Comparison of ENCODE assay signal across 13 cellular contexts in genomic region chr1:26045712-26046312, GRCh38. TPM values are rescaled to one million over a fixed set of nuclear protein-coding genes. Genes with fewer than 3 reads are reported as not detected.
DNase-seq lines count a peak whose midpoint lies in the region; ATAC-seq and TF ChIP-seq lines count a peak whose summit lies in the region.
"Had no signal": no experiment of that assay in that cellular context is flagged by ENCODE, and none has a peak within 500 bp of the region (broad histone marks: within the 10 kb centered on the region; RNA-seq: fewer than 3 reads in every experiment).

Gene SLC30A2, minus strand, starts transcription at chr1:26046118. Its CDS starts 222 bp downstream, at chr1:26045896.

- no peak for ATAC-seq in activated naive CD8-positive, alpha-beta T cell treated with anti-CD3 and anti-CD28 coated beads, Interleukin-2, amount 50 U/mL, for 24 hours
- ATAC-seq in upper lobe of right lung, result peak; percentile 20

- H3K9me3 Mint-ChIP-seq in activated naive CD8-positive, alpha-beta T cell (ENCODE audit: low read depth), result no peaks in the 10 kb centered on the region
- H3K9me3 Mint-ChIP-seq in activated naive CD8-positive, alpha-beta T cell treated with anti-CD3 and anti-CD28 coated beads, Interleukin-2, amount 50 U/mL, for 24 hours, result no peaks in the 10 kb centered on the region
- H3K9me3 Mint-ChIP-seq in osteocyte (ENCODE audit: unreplicated experiment), result no peaks in the 10 kb centered on the region
- H3K9me3 Mint-ChIP-seq: CD4-positive, CD25-positive, alpha-beta regulatory T cell; dendritic cell treated with granulocyte-macrophage colony-stimulating factor and Interleukin-4, amounts not matched to agents 40 ng/mL and 50 ng/mL, for 4 days; memory B cell had no signal

- CTCF ChIA-PET in mammary epithelial cell (lab: Charles Lee; ENCODE audit: low non-redundant PET), result interaction anchor here (0.6 kb wide), 1 partner anchor 28 kb away, joined by 3 read pairs; no protein-coding TSS in a partner anchor

- H3K9me3 ChIP-seq in mammary epithelial cell (replicated peaks; ENCODE audit: insufficient read depth, low read length), result no peaks in the 10 kb centered on the region
- H3K9me3 ChIP-seq in upper lobe of right lung, result no peaks in the 10 kb centered on the region

- peak within 1 kb of the TSS; percentile 10 for H2AFZ ChIP-seq in mammary epithelial cell (ENCODE audit: low read depth, low read length)

- H4K20me1 ChIP-seq in mammary epithelial cell (ENCODE audit: insufficient read depth, low read length), result no peaks in the 10 kb centered on the region

- peaks cover 4% of the 10 kb centered on the region for H3K4me1 Mint-ChIP-seq in activated naive CD8-positive, alpha-beta T cell (ENCODE audit: low read depth)
- H3K4me1 Mint-ChIP-seq in activated naive CD8-positive, alpha-beta T cell treated with anti-CD3 and anti-CD28 coated beads, Interleukin-2, amount 50 U/mL, for 24 hours, result peaks cover 2% of the 10 kb centered on the region
- peaks cover 4% of the 10 kb centered on the region for H3K4me1 Mint-ChIP-seq in osteocyte (ENCODE audit: unreplicated experiment)

- WGBS in mammary epithelial cell (ENCODE audit: low coverage, missing lambda C conversion rate), result 0% methylated on average over 18 of the region's 69 CpGs

- dilution Hi-C loops in mammary epithelial cell (cut with HindIII; ENCODE audit: low sequenced_read_pairs), result no loop called here

- TF ChIP-seq CTCF in mammary epithelial cell (conservative IDR thresholded peaks at IDR 0.05 in 1 of 2, IDR thresholded peaks at IDR 0.05 in 1 of 2; ENCODE audit: extremely low read depth in 1 of 2, insufficient read depth in 1 of 2, low read depth in 1 of 2, low read length in 2 of 2) (no peak), upper lobe of right lung (IDR thresholded peaks at IDR 0.05) (no peak), osteocyte (IDR thresholded peaks at IDR 0.05) (no peak)

- intact Hi-C loops in mammary epithelial cell (cut with micrococcal nuclease), result no loop called here
- intact Hi-C loops in upper lobe of right lung (cut with DNase I), result no loop called here

- H3K79me2 ChIP-seq in mammary epithelial cell (ENCODE audit: insufficient read depth, low read length), result no peaks in the 10 kb centered on the region

- peak within 1 kb of the TSS; percentile 32 for H3K4me3 Mint-ChIP-seq in activated naive CD8-positive, alpha-beta T cell
- no peak within 1 kb of the TSS for H3K4me3 Mint-ChIP-seq in activated naive CD8-positive, alpha-beta T cell treated with anti-CD3 and anti-CD28 coated beads, Interleukin-2, amount 50 U/mL, for 24 hours
- no peak within 1 kb of the TSS for H3K4me3 Mint-ChIP-seq in osteocyte (ENCODE audit: unreplicated experiment)
- H3K4me3 Mint-ChIP-seq: CD4-positive, CD25-positive, alpha-beta regulatory T cell; dendritic cell treated with granulocyte-macrophage colony-stimulating factor and Interleukin-4, amounts not matched to agents 40 ng/mL and 50 ng/mL, for 4 days; memory B cell had no signal

- peaks cover 2% of the 10 kb centered on the region for H3K36me3 Mint-ChIP-seq in activated naive CD8-positive, alpha-beta T cell
- no peaks in the 10 kb centered on the region for H3K36me3 Mint-ChIP-seq in activated naive CD8-positive, alpha-beta T cell treated with anti-CD3 and anti-CD28 coated beads, Interleukin-2, amount 50 U/mL, for 24 hours (ENCODE audit: low read depth)
- no peaks in the 10 kb centered on the region for H3K36me3 Mint-ChIP-seq in osteocyte (ENCODE audit: unreplicated experiment)
- H3K36me3 Mint-ChIP-seq: CD4-positive, CD25-positive, alpha-beta regulatory T cell; memory B cell had no signal

- DNase-seq in activated naive CD8-positive, alpha-beta T cell treated with anti-CD3 and anti-CD28 coated beads, Interleukin-2, amount 50 U/mL, for 24 hours, result no peak
- DNase-seq in mammary epithelial cell (peak; percentile 12), left kidney (ENCODE audit: low read depth, low spot score) (peak; percentile 69), upper lobe of right lung (no peak), NCI-H2029 treated with DMSO at 0.1 percent for 48 hours (lab: John Stamatoyannopoulos, UW) (no peak), UCSD-AML1 (lab: John Stamatoyannopoulos, UW; ENCODE audit: unreplicated experiment) (no peak), osteocyte (ENCODE audit: extremely low spot score, unreplicated experiment) (no peak)
- DNase-seq: CD4-positive, CD25-positive, alpha-beta regulatory T cell; stimulated activated CD4-positive, alpha-beta T cell treated with anti-CD3 and anti-CD28 coated beads, Interleukin-4, amount 100 ng/mL, for 1 hour had no signal

- no TSS peak for BruUV-seq in mammary epithelial cell (replicated peaks; lab: Mats Ljungman, UMichigan)

- no peak within 1 kb of the TSS for H3K4me3 ChIP-seq in mammary epithelial cell (replicated peaks in 1 of 3; ENCODE audit: insufficient read depth in 1 of 3, low read depth in 2 of 3, low read length in 3 of 3)
- H3K4me3 ChIP-seq in upper lobe of right lung, result no peak within 1 kb of the TSS

- H3K27ac Mint-ChIP-seq in activated naive CD8-positive, alpha-beta T cell, result no peak within 1 kb of the TSS
- H3K27ac Mint-ChIP-seq in activated naive CD8-positive, alpha-beta T cell treated with anti-CD3 and anti-CD28 coated beads, Interleukin-2, amount 50 U/mL, for 24 hours, result no peak within 1 kb of the TSS
- no peak within 1 kb of the TSS for H3K27ac Mint-ChIP-seq in osteocyte (ENCODE audit: unreplicated experiment)
- H3K27ac Mint-ChIP-seq: CD4-positive, CD25-positive, alpha-beta regulatory T cell; dendritic cell treated with granulocyte-macrophage colony-stimulating factor and Interleukin-4, amounts not matched to agents 40 ng/mL and 50 ng/mL, for 4 days; memory B cell had no signal

- H3K27ac ChIP-seq in mammary epithelial cell (ENCODE audit: insufficient read depth, low read depth, low read length) (no peak within 1 kb of the TSS), upper lobe of right lung (no peak within 1 kb of the TSS)

- H3K27me3 ChIP-seq in mammary epithelial cell (ENCODE audit: insufficient read depth, low read length), result peaks cover 26% of the 10 kb centered on the region
- H3K27me3 ChIP-seq in upper lobe of right lung, result peaks cover 61% of the 10 kb centered on the region

- H3K4me2 ChIP-seq in mammary epithelial cell (ENCODE audit: insufficient read depth, low read depth, low read length), result peak within 1 kb of the TSS; percentile 56

- H3K36me3 ChIP-seq in mammary epithelial cell (ENCODE audit: insufficient read depth, low read length), result no peaks in the 10 kb centered on the region
- H3K36me3 ChIP-seq in upper lobe of right lung, result no peaks in the 10 kb centered on the region

- no peak within 1 kb of the TSS for H3K9ac ChIP-seq in mammary epithelial cell (ENCODE audit: insufficient read depth, low read length)

- in situ Hi-C loops in mammary epithelial cell (cut with MboI; ENCODE audit: low sequenced_read_pairs in 2 of 2), result loop anchor here (10.0 to 25.0 kb wide), 2 partner anchors 99 to 116 kb away; partner anchors contain the start of genes C1orf232 (in 1 of the 2), FAM110D (in 1 of the 2), ZNF593 (in 1 of the 2) and ZNF593OS (in 1 of the 2)

- peaks cover 16% of the 10 kb centered on the region for H3K27me3 Mint-ChIP-seq in activated naive CD8-positive, alpha-beta T cell
- peaks cover 70% of the 10 kb centered on the region for H3K27me3 Mint-ChIP-seq in activated naive CD8-positive, alpha-beta T cell treated with anti-CD3 and anti-CD28 coated beads, Interleukin-2, amount 50 U/mL, for 24 hours
- H3K27me3 Mint-ChIP-seq in osteocyte (ENCODE audit: unreplicated experiment), result peaks cover 70% of the 10 kb centered on the region

- H3K4me1 ChIP-seq in mammary epithelial cell (ENCODE audit: insufficient read depth, low read length) (peaks cover 9% of the 10 kb centered on the region), upper lobe of right lung (peaks cover 6% of the 10 kb centered on the region)

RNA-seq across cellular contexts. Expression of gene SLC30A2, which starts in this region (rescaled TPM):
- total RNA-seq in mammary epithelial cell (under 1 TPM in 1 of 2 donors, not detected in 1; under 0.01 TPM), upper lobe of right lung (not detected), osteocyte (not detected in 2 replicates)
- not detected for polyA plus RNA-seq in mammary epithelial cell
- not detected for polyA minus RNA-seq in mammary epithelial cell
- total RNA-seq: CD4-positive, CD25-positive, alpha-beta regulatory T cell; LHCN-M2 had no signal

Comparison
In these comparisons a context has a peak if more than half of its experiments do, and no peak if none do; other contexts are left out.
1. Peak in DNase-seq and H3K4me2 ChIP-seq in mammary epithelial cell; RNA of the gene not detected or under 1 TPM.
2. Peak in ATAC-seq in upper lobe of right lung; RNA of the gene not detected or under 1 TPM.